ENCODE assay signal across 24 cellular contexts in the genomic region with DNA sequence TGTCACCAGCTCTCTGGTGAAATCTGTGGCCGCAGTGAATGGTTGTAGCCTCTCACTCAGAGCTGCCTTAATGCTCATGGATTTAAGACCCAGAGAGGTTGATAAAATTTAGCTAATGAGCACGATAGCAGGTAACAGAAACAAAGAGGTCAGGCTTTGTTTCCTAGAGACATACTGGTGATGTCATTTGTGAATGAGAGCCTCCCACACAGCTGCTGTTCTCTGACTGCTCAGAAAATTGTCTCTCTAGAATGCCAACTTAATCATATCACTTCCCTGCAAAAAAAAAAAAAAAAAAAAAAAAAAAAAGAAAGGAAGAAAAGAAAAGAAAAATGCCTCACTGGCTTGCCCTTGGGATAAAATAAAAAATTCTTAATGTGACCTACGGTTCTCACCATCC.
A peak's percentile ranks its signal among the peaks of the same experiment; 100 is the strongest.
DNase-seq lines count a peak whose midpoint lies in the region; ATAC-seq, FAIRE-seq and TF ChIP-seq lines count a peak whose summit lies in the region.
"Had no signal": no experiment of that assay in that cellular context is flagged by ENCODE, and none has a peak within 500 bp of the region (broad histone marks: within the 10 kb centered on the region; RNA-seq: fewer than 3 reads in every experiment).

No MANE protein-coding gene starts in this region.

- H3K27ac ChIP-seq in smooth muscle cell (ENCODE audit: low read depth): peak overlapping the region; percentile 73
- H3K27ac ChIP-seq: A549; BLaER1 treated with 17β-estradiol and CSF1 and Interleukin-3, amounts not matched to agents 10 nM and 100 nM; Peyer's patch; suprapubic skin had no signal

- no peak for ATAC-seq in HG03196 (IDR thresholded peaks at IDR 0.05; ENCODE audit: unreplicated experiment)
- no peak for ATAC-seq in HG03520 (IDR thresholded peaks at IDR 0.05; ENCODE audit: unreplicated experiment)
- ATAC-seq: activated naive CD4-positive, alpha-beta T cell treated with anti-CD3 and anti-CD28 coated beads, Interleukin-2, amount 50 U/mL, for 72 hours had no signal

- no peaks in the 10 kb centered on the region for H3K79me2 ChIP-seq in smooth muscle cell (ENCODE audit: low read depth)

- H3K9ac ChIP-seq in smooth muscle cell (ENCODE audit: low read depth): peak overlapping the region; percentile 44
- H3K9ac ChIP-seq: BLaER1 treated with 17β-estradiol and CSF1 and Interleukin-3, amounts not matched to agents 10 nM and 100 nM; SK-N-SH had no signal

- peaks cover 17% of the 10 kb centered on the region for H3K4me1 ChIP-seq in smooth muscle cell (ENCODE audit: low read depth)
- H3K4me1 ChIP-seq: A549, Peyer's patch had no signal

- no peak overlapping the region for H3K4me3 ChIP-seq in smooth muscle cell
- H3K4me3 ChIP-seq in foreskin fibroblast (ENCODE audit: low read depth in 1 of 2, low read length in 2 of 2): no peak overlapping the region
- H3K4me3 ChIP-seq: A549; BLaER1 treated with 17β-estradiol and CSF1 and Interleukin-3, amounts not matched to agents 10 nM and 100 nM; Peyer's patch; suprapubic skin; vagina had no signal

- no peaks in the 10 kb centered on the region for H3K27me3 ChIP-seq in smooth muscle cell (ENCODE audit: low read depth)
- H3K27me3 ChIP-seq: BLaER1 treated with 17β-estradiol and CSF1 and Interleukin-3, amounts not matched to agents 10 nM and 100 nM; Peyer's patch; suprapubic skin; vagina had no signal

- H3F3A ChIP-seq in smooth muscle cell (ENCODE audit: low read depth): peaks cover 3% of the 10 kb centered on the region

- no peaks in the 10 kb centered on the region for H4K20me1 ChIP-seq in smooth muscle cell (ENCODE audit: low read depth)

- TF ChIP-seq CTCF in smooth muscle cell (IDR thresholded peaks at IDR 0.05; ENCODE audit: borderline replicate concordance, insufficient read depth, poor library complexity, severe bottlenecking): no peak
- no peak for TF ChIP-seq CTCF in foreskin fibroblast (IDR thresholded peaks at IDR 0.05; ENCODE audit: low read depth, low read length)

- H3K36me3 ChIP-seq in smooth muscle cell (ENCODE audit: low read depth): no peaks in the 10 kb centered on the region
- H3K36me3 ChIP-seq: BLaER1 treated with 17β-estradiol and CSF1 and Interleukin-3, amounts not matched to agents 10 nM and 100 nM; Peyer's patch; suprapubic skin; vagina had no signal

- WGBS in smooth muscle cell (ENCODE audit: low lambda C conversion rate): 55% methylated on average over 3 of the region's 3 CpGs

- H3K4me2 ChIP-seq in smooth muscle cell: peak overlapping the region; percentile 14
- H3K4me2 ChIP-seq: A549, SK-N-SH had no signal

- H3K9me3 ChIP-seq in smooth muscle cell (replicated peaks; ENCODE audit: low read depth): no peaks in the 10 kb centered on the region
- H3K9me3 ChIP-seq: A549; BLaER1 treated with 17β-estradiol and CSF1 and Interleukin-3, amounts not matched to agents 10 nM and 100 nM; Peyer's patch; suprapubic skin; vagina had no signal

- FAIRE-seq in islet of Langerhans (lab: Jason Lieb, UNC): peak; percentile 56
- FAIRE-seq: A549, D721Med, GM12892 had no signal

- DNase-seq in NCI-H2227 (lab: John Stamatoyannopoulos, UW; ENCODE audit: unreplicated experiment) (peak; percentile 6), NCI-H2227 treated with DMSO at 0.1 percent for 48 hours (lab: John Stamatoyannopoulos, UW) (no peak), NCI-H69 (lab: John Stamatoyannopoulos, UW) (peak; percentile 51), smooth muscle cell (lab: John Stamatoyannopoulos, UW; ENCODE audit: unreplicated experiment) (no peak), foreskin fibroblast (no peak)
- DNase-seq: activated CD4-positive, alpha-beta T cell treated with anti-CD3 and anti-CD28 coated beads, Interleukin-2, amount 50 U/mL, for 48 hours; activated T-cell treated with anti-CD3 and anti-CD28 coated beads, Interleukin-2, amount 50 U/mL, for 1 hour; cortex of kidney; HCEC 1CT; NCI-H146; Peyer's patch; SK-N-SH; stimulated activated CD4-positive, alpha-beta T cell treated with anti-CD3 and anti-CD28 coated beads, Interleukin-12 subunit alpha, Interleukin-12 subunit beta, amount 100 ng/mL, for 4 hours; stimulated activated CD8-positive, alpha-beta memory T cell treated with anti-CD3 and anti-CD28 coated beads, Interleukin-4, amount 100 ng/mL, for 48 hours had no signal

- H2AFZ ChIP-seq in smooth muscle cell (ENCODE audit: low read depth): no peak overlapping the region

Comparison
In these comparisons a context has a peak if more than half of its experiments do, and no peak if none do; other contexts are left out.
1. DNase-seq: peak in NCI-H2227 (single experiment) and NCI-H69 (single experiment); none in NCI-H2227 treated with DMSO at 0.1 percent for 48 hours (single experiment), smooth muscle cell (single experiment) and foreskin fibroblast (0 of 2).